ENCODE assay signal across 27 cellular contexts in the genomic region with DNA sequence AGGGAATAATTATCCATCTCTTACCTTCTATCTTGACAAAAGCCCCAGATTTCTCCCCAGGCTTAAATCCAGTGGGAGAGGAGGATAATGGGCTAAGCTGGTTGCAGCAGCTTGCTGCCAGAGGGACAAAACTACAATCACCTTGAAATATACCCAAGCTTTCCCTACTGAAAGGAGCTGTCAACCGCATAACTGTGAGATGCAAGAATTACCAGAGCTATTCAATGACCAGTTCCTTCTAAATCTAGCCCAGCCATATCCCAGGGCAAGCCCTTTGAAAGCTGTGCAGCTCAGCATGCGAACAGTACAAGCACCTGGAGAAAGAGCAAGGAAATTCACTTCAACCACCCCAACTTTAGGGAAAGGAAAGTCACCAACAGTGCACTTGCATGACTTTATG. TPM values are rescaled to one million over a fixed set of nuclear protein-coding genes. Genes with fewer than 3 reads are reported as not detected.
DNase-seq lines count a peak whose midpoint lies in the region; ATAC-seq and TF ChIP-seq lines count a peak whose summit lies in the region.
"Had no signal": no experiment of that assay in that cellular context is flagged by ENCODE, and none has a peak within 500 bp of the region (broad histone marks: within the 10 kb centered on the region; RNA-seq: fewer than 3 reads in every experiment).

No MANE protein-coding gene starts in this region.

- DNase-seq in NCI-H1417 (lab: John Stamatoyannopoulos, UW) (peak in 2 of 3 experiments; percentile 25 to 69), NCI-H1417 treated with DMSO at 0.1 percent for 48 hours (lab: John Stamatoyannopoulos, UW) (no peak), NCI-H69 (lab: John Stamatoyannopoulos, UW) (peak; percentile 92), cardiac muscle cell (ENCODE audit: low read depth in 1 of 2, low spot score in 1 of 2) (peak in 1 of 2 donors; percentile 43), neuronal stem cell (ENCODE audit: low spot score) (no peak), EL (no peak)
- DNase-seq in CD4-positive, alpha-beta T cell: no peak
- DNase-seq: activated CD4-positive, alpha-beta T cell treated with anti-CD3 and anti-CD28 coated beads for 36 hours; activated CD8-positive, alpha-beta T cell treated with anti-CD3 and anti-CD28 coated beads, Interleukin-2, amount 10 ng/mL, durations not matched to agents 7 days and 5 days; activated naive CD4-positive, alpha-beta T cell treated with anti-CD3 and anti-CD28 coated beads for 36 hours; brain microvascular endothelial cell; kidney glomerular epithelial cell; mammary epithelial cell; NCI-H1436; NCI-H2107; PC-3; stimulated activated CD4-positive, alpha-beta T cell treated with anti-CD3 and anti-CD28 coated beads, Interleukin-1b, Interleukin-23, amount 100 ng/mL, for 48 hours; stimulated activated naive CD8-positive, alpha-beta T cell treated with anti-CD3 and anti-CD28 coated beads, Interleukin-15, Interleukin-2, amounts not matched to agents 100 U/mL and 50 U/mL, for 24 hours had no signal

- no peak overlapping the region for H3K4me3 Mint-ChIP-seq in CD4-positive, alpha-beta T cell
- H3K4me3 Mint-ChIP-seq: activated CD4-positive, alpha-beta T cell treated with anti-CD3 and anti-CD28 coated beads for 36 hours; activated CD8-positive, alpha-beta T cell treated with anti-CD3 and anti-CD28 coated beads, Interleukin-2, amount 10 ng/mL, durations not matched to agents 7 days and 5 days; activated naive CD4-positive, alpha-beta T cell treated with anti-CD3 and anti-CD28 coated beads for 36 hours; neural crest cell; T-helper 1 cell treated with Interleukin-12 subunit alpha and Interleukin-12 subunit beta and Interleukin-4 antibody, amounts not matched to agents 30 μg/mL and 1 μg/mL, for 36 hours had no signal

- no peak overlapping the region for H3K4ac ChIP-seq in neuronal stem cell (ENCODE audit: low read length)

- no peaks in the 10 kb centered on the region for H3K36me3 Mint-ChIP-seq in CD4-positive, alpha-beta T cell (ENCODE audit: low read depth)

- H4K91ac ChIP-seq in neuronal stem cell (ENCODE audit: low read depth, low read length, poor library complexity): no peak overlapping the region

- H3K4me1 Mint-ChIP-seq in CD4-positive, alpha-beta T cell (ENCODE audit: low read depth): no peaks in the 10 kb centered on the region
- H3K4me1 Mint-ChIP-seq: activated CD4-positive, alpha-beta T cell treated with anti-CD3 and anti-CD28 coated beads for 36 hours had no signal

- H3K36me3 ChIP-seq in cardiac muscle cell (no peaks in the 10 kb centered on the region), neuronal stem cell (replicated peaks in 1 of 2; ENCODE audit: control insufficient read depth in 2 of 2, insufficient read depth in 2 of 2, low read length in 2 of 2) (no peaks in the 10 kb centered on the region)
- H3K36me3 ChIP-seq: brain microvascular endothelial cell had no signal

- peaks cover 33% of the 10 kb centered on the region for H3K4me1 ChIP-seq in cardiac muscle cell (ENCODE audit: low read depth)
- peaks cover 3 to 4% of the 10 kb centered on the region in 2 donors for H3K4me1 ChIP-seq in neuronal stem cell (ENCODE audit: control insufficient read depth in 2 of 2, insufficient read depth in 1 of 2, low read depth in 1 of 2, low read length in 2 of 2)

- H4K8ac ChIP-seq in neuronal stem cell (ENCODE audit: low read depth, low read length): no peak overlapping the region

- no peak overlapping the region for H3K14ac ChIP-seq in neuronal stem cell (ENCODE audit: low read length)

- peak overlapping the region; percentile 60 for H3K27ac ChIP-seq in cardiac muscle cell
- H3K27ac ChIP-seq in neuronal stem cell (replicated peaks; ENCODE audit: low read length): no peak overlapping the region
- H3K27ac ChIP-seq in CD4-positive, alpha-beta T cell (ENCODE audit: low read depth, low read length): no peak overlapping the region
- H3K27ac ChIP-seq: brain microvascular endothelial cell, hepatocyte had no signal

- ATAC-seq in GM21423 (IDR thresholded peaks at IDR 0.05; ENCODE audit: unreplicated experiment): no peak
- ATAC-seq in CD4-positive, alpha-beta T cell (ENCODE audit: poor library complexity): no peak
- ATAC-seq: activated CD4-positive, alpha-beta T cell treated with anti-CD3 and anti-CD28 coated beads for 36 hours; activated CD8-positive, alpha-beta T cell treated with anti-CD3 and anti-CD28 coated beads, Interleukin-2, amount 10 ng/mL, durations not matched to agents 7 days and 5 days; K562; PC-3; SK-N-SH treated with all-trans-retinoic acid at 6 μM for 48 hours; stimulated activated naive CD8-positive, alpha-beta T cell treated with anti-CD3 and anti-CD28 coated beads, Interleukin-15, Interleukin-2, amounts not matched to agents 100 U/mL and 50 U/mL, for 24 hours had no signal

- H3K23ac ChIP-seq in neuronal stem cell (ENCODE audit: low read depth, low read length, poor library complexity): no peak overlapping the region

- no peak overlapping the region for H3K9ac ChIP-seq in neuronal stem cell (ENCODE audit: low read depth, low read length, poor library complexity)

- no peak overlapping the region for H3K4me3 ChIP-seq in cardiac muscle cell
- no peak overlapping the region for H3K4me3 ChIP-seq in neuronal stem cell (ENCODE audit: low read length in 2 of 2)
- H3K4me3 ChIP-seq: hepatocyte, K562, smooth muscle cell had no signal

- no peak for TF ChIP-seq CTCF in cardiac muscle cell (IDR thresholded peaks at IDR 0.05; ENCODE audit: low read depth, low read length)
- no peak for TF ChIP-seq CTCF in CD4-positive, alpha-beta T cell (IDR thresholded peaks at IDR 0.05)

- no peak overlapping the region for H2BK120ac ChIP-seq in neuronal stem cell (ENCODE audit: low read depth, low read length)

- H3K18ac ChIP-seq in neuronal stem cell (ENCODE audit: low read length): no peak overlapping the region

- H2AK5ac ChIP-seq in neuronal stem cell (ENCODE audit: low read depth, low read length): no peak overlapping the region

- H3K79me1 ChIP-seq in neuronal stem cell (ENCODE audit: low read depth, low read length): no peaks in the 10 kb centered on the region

- intact Hi-C loops in CD4-positive, alpha-beta T cell (cut with DNase I, micrococcal nuclease): no loop called here

- H2BK5ac ChIP-seq in neuronal stem cell (ENCODE audit: low read length): no peak overlapping the region

- no peak overlapping the region for H2BK12ac ChIP-seq in neuronal stem cell (ENCODE audit: low read length)

- CTCF ChIA-PET in CD4-positive, alpha-beta T cell (lab: Charles Lee): no interaction called here

- WGBS in neuronal stem cell (ENCODE audit: extremely low coverage in 2 of 2, insufficient read length in 2 of 2, insufficient replicate concordance in 1 of 2), 2 donors: no CpG with 5 or more reads among the region's 2 CpGs

- POLR2A ChIA-PET in CD4-positive, alpha-beta T cell (lab: Charles Lee): no interaction called here

- H3K27ac Mint-ChIP-seq in CD4-positive, alpha-beta T cell: no peak overlapping the region
- H3K27ac Mint-ChIP-seq: activated CD4-positive, alpha-beta T cell treated with anti-CD3 and anti-CD28 coated beads for 36 hours; activated CD8-positive, alpha-beta T cell treated with anti-CD3 and anti-CD28 coated beads, Interleukin-2, amount 10 ng/mL, durations not matched to agents 7 days and 5 days; activated naive CD4-positive, alpha-beta T cell treated with anti-CD3 and anti-CD28 coated beads for 36 hours; T-helper 1 cell treated with Interleukin-12 subunit alpha and Interleukin-12 subunit beta and Interleukin-4 antibody, amounts not matched to agents 30 μg/mL and 1 μg/mL, for 36 hours had no signal

- peaks cover 4% of the 10 kb centered on the region for H3K9me3 Mint-ChIP-seq in CD4-positive, alpha-beta T cell
- H3K9me3 Mint-ChIP-seq: activated naive CD4-positive, alpha-beta T cell treated with anti-CD3 and anti-CD28 coated beads for 36 hours; neural crest cell; T-helper 1 cell treated with Interleukin-12 subunit alpha and Interleukin-12 subunit beta and Interleukin-4 antibody, amounts not matched to agents 30 μg/mL and 1 μg/mL, for 36 hours had no signal

- no peaks in the 10 kb centered on the region for H3K27me3 Mint-ChIP-seq in CD4-positive, alpha-beta T cell
- H3K27me3 Mint-ChIP-seq: activated CD4-positive, alpha-beta T cell treated with anti-CD3 and anti-CD28 coated beads for 36 hours had no signal

- H2BK15ac ChIP-seq in neuronal stem cell (ENCODE audit: low read length): no peak overlapping the region

- H3K9me3 ChIP-seq in cardiac muscle cell (ENCODE audit: low read depth): no peaks in the 10 kb centered on the region
- no peaks in the 10 kb centered on the region for H3K9me3 ChIP-seq in neuronal stem cell (replicated peaks in 1 of 2; ENCODE audit: control insufficient read depth in 2 of 2, insufficient read depth in 1 of 2, low read depth in 1 of 2, low read length in 2 of 2)
- no peaks in the 10 kb centered on the region for H3K9me3 ChIP-seq in CD4-positive, alpha-beta T cell (ENCODE audit: control insufficient read depth, low read length)

- no peaks in the 10 kb centered on the region for H3K27me3 ChIP-seq in cardiac muscle cell
- no peaks in the 10 kb centered on the region for H3K27me3 ChIP-seq in neuronal stem cell (ENCODE audit: control insufficient read depth in 3 of 3, insufficient read depth in 3 of 3, low read depth in 1 of 3, low read length in 3 of 3)
- no peaks in the 10 kb centered on the region for H3K27me3 ChIP-seq in CD4-positive, alpha-beta T cell (ENCODE audit: control insufficient read depth, insufficient read depth, low read length)
- H3K27me3 ChIP-seq: brain microvascular endothelial cell, hepatocyte had no signal

- no peak overlapping the region for H3K4me2 ChIP-seq in neuronal stem cell (ENCODE audit: insufficient read depth, low read length, poor library complexity, severe bottlenecking)
- H3K4me2 ChIP-seq: hepatocyte, smooth muscle cell had no signal

- peak overlapping the region; percentile 45 for H2AFZ ChIP-seq in neuronal stem cell (ENCODE audit: low read length)
- H2AFZ ChIP-seq: hepatocyte had no signal

RNA-seq across cellular contexts. Expression of a gene that starts 1.0 kb away (rescaled TPM):
- 0.07 and 0.33 TPM in 2 replicates for total RNA-seq in cardiac muscle cell
- polyA plus RNA-seq in cardiac muscle cell: 0.44 and 0.94 TPM in 2 replicates
- not detected for polyA plus RNA-seq in neuronal stem cell (2013, experiment 1 of 2)
- not detected for polyA plus RNA-seq in neuronal stem cell (2013, experiment 2 of 2)
- not detected for total RNA-seq in CD4-positive, alpha-beta T cell
- total RNA-seq: A172; activated CD4-positive, alpha-beta T cell treated with anti-CD3 and anti-CD28 coated beads for 36 hours; activated CD8-positive, alpha-beta T cell treated with anti-CD3 and anti-CD28 coated beads, Interleukin-2, amount 10 ng/mL, durations not matched to agents 7 days and 5 days; activated naive CD4-positive, alpha-beta T cell treated with anti-CD3 and anti-CD28 coated beads for 36 hours; K562; M059J; mammary epithelial cell; PC-3 had no signal
- polyA plus RNA-seq: K562, mammary epithelial cell, smooth muscle cell had no signal

Comparison
In these comparisons a context has a peak if more than half of its experiments do, and no peak if none do; other contexts are left out.
1. DNase-seq: peak in NCI-H1417 (2 of 3) and NCI-H69 (single experiment); none in NCI-H1417 treated with DMSO at 0.1 percent for 48 hours (single experiment), neuronal stem cell (single experiment), CD4-positive, alpha-beta T cell (0 of 10) and EL (single experiment).